ENCODE assay signal across 8 cellular contexts in genomic region chr2:218168635-218169462, GRCh38. TPM values are rescaled to one million over a fixed set of nuclear protein-coding genes. Genes with fewer than 3 reads are reported as not detected.
A peak's percentile ranks its signal among the peaks of the same experiment; 100 is the strongest.
DNase-seq lines count a peak whose midpoint lies in the region; ATAC-seq and TF ChIP-seq lines count a peak whose summit lies in the region.

No MANE protein-coding gene starts in this region.

- H3K4me3 ChIP-seq in OCI-LY7 (ENCODE audit: low read depth, low read length, poor library complexity, severe bottlenecking) (no peak overlapping the region), fibroblast of villous mesenchyme (ENCODE audit: low read depth, low read length) (no peak overlapping the region), psoas muscle (no peak overlapping the region)

- no peak overlapping the region for H3K4me2 ChIP-seq in OCI-LY7 (ENCODE audit: low read length)

- H3K27me3 ChIP-seq in psoas muscle (ENCODE audit: insufficient read depth in 3 of 3, low read length in 2 of 3): peaks cover 0 to 6% (median 2%) of the 10 kb centered on the region in 3 donors

- no peak overlapping the region for H2AFZ ChIP-seq in OCI-LY7 (ENCODE audit: low read length)

- H3K27ac ChIP-seq in OCI-LY7 (ENCODE audit: low read depth, low read length, poor library complexity, severe bottlenecking) (no peak overlapping the region), psoas muscle (no peak overlapping the region)

- peak; percentile 96 for TF ChIP-seq CTCF in OCI-LY7 (conservative IDR thresholded peaks at IDR 0.05; ENCODE audit: low read length)
- TF ChIP-seq CTCF in fibroblast of villous mesenchyme (IDR thresholded peaks at IDR 0.05; ENCODE audit: insufficient read depth, low read depth, low read length): peak; percentile 80
- TF ChIP-seq CTCF in psoas muscle (IDR thresholded peaks at IDR 0.05): peak; percentile 57

- POLR2A ChIA-PET in OCI-LY7 (lab: Charles Lee): no interaction called here

- no peaks in the 10 kb centered on the region for H3K36me3 ChIP-seq in OCI-LY7 (ENCODE audit: insufficient read depth, low read length)
- H3K36me3 ChIP-seq in psoas muscle (ENCODE audit: insufficient read depth in 1 of 2, low read depth in 1 of 2): no peaks in the 10 kb centered on the region

- ATAC-seq in psoas muscle: peak; percentile 51 to 82 (median 65)
- no peak for ATAC-seq in HG02852 (IDR thresholded peaks at IDR 0.05; ENCODE audit: unreplicated experiment)
- ATAC-seq in GM19324 (IDR thresholded peaks at IDR 0.05; ENCODE audit: low FRiP score, unreplicated experiment): no peak

- 40 to 43% (median 40%) methylated on average over 9 of the region's 9 CpGs for WGBS in psoas muscle, 3 donors

- intact Hi-C loops in OCI-LY7 (cut with micrococcal nuclease; ENCODE audit: unreplicated experiment): loop anchor here (2.0 to 5.0 kb wide), 2 partner anchors 88 to 103 kb away; partner anchors contain the start of genes AAMP and PNKD
- intact Hi-C loops in psoas muscle (cut with DNase I): no loop called here

- no TSS peak for BruUV-seq in OCI-LY7 (replicated peaks; lab: Mats Ljungman, UMichigan)

- H3K4me1 ChIP-seq in OCI-LY7 (ENCODE audit: insufficient read depth, low read length, poor library complexity, severe bottlenecking): no peaks in the 10 kb centered on the region
- no peaks in the 10 kb centered on the region for H3K4me1 ChIP-seq in psoas muscle

- no peaks in the 10 kb centered on the region for H3K79me2 ChIP-seq in OCI-LY7 (ENCODE audit: insufficient read depth, low read depth, low read length)

- H3K9me3 ChIP-seq in OCI-LY7 (ENCODE audit: low read length) (no peaks in the 10 kb centered on the region), psoas muscle (no peaks in the 10 kb centered on the region)

- peak; percentile 15 for DNase-seq in COR-L47 (lab: John Stamatoyannopoulos, UW)
- peak; percentile 21 for DNase-seq in H4 (ENCODE audit: low spot score)
- DNase-seq in OCI-LY7 (ENCODE audit: low spot score): peak; percentile 76
- peak; percentile 76 for DNase-seq in activated CD8-positive, alpha-beta memory T cell treated with anti-CD3 and anti-CD28 coated beads, Interleukin-2, amount 50 U/mL, for 4 hours
- DNase-seq in fibroblast of villous mesenchyme (ENCODE audit: low read depth): peak; percentile 52
- DNase-seq in psoas muscle: peak in 1 of 2 donors; percentile 22

- H4K20me1 ChIP-seq in OCI-LY7 (ENCODE audit: insufficient read depth, low read length): no peaks in the 10 kb centered on the region

- H3K9me2 ChIP-seq in OCI-LY7 (ENCODE audit: insufficient read depth, low read length): no peaks in the 10 kb centered on the region

- CTCF ChIA-PET in OCI-LY7 (lab: Charles Lee; ENCODE audit: unreplicated experiment): no interaction called here

RNA-seq across cellular contexts. Expression of gene CXCR1, which starts 2.1 kb away (rescaled TPM):
- total RNA-seq in H4 (2014; rRNA removed; shearing (Covaris generic)): not detected in 2 replicates
- not detected in 2 replicates for total RNA-seq in OCI-LY7 (2014; rRNA removed; shearing (Covaris generic))
- total RNA-seq in OCI-LY7 (2022) (not detected in 2 replicates), fibroblast of villous mesenchyme (not detected in 2 replicates), psoas muscle (under 1 TPM; 0.28 to 0.96 (median 0.74) TPM)
- polyA plus RNA-seq in psoas muscle: under 1 TPM in 1 of 3 donors, not detected in 2; 0.10 TPM

RNA-seq across cellular contexts. Expression of gene CXCR2, which starts 43.0 kb away (rescaled TPM):
- not detected in 2 replicates for total RNA-seq in H4 (2014; rRNA removed; shearing (Covaris generic))
- total RNA-seq in OCI-LY7 (2014; rRNA removed; shearing (Covaris generic)): not detected in 2 replicates
- total RNA-seq in OCI-LY7 (2022) (not detected in 2 replicates), fibroblast of villous mesenchyme (not detected in 2 replicates), psoas muscle (1 to 10 TPM in 2 of 4 donors, under 1 TPM in 2; 0.62 to 1.3 (median 0.98) TPM)
- under 1 TPM in 2 of 3 donors, not detected in 1; 0.03 to 0.09 TPM for polyA plus RNA-seq in psoas muscle

RNA-seq across cellular contexts. Expression of gene ARPC2, which starts 48.1 kb away (rescaled TPM):
- 264 and 290 TPM in 2 replicates for total RNA-seq in H4 (2014; rRNA removed; shearing (Covaris generic))
- total RNA-seq in OCI-LY7 (2014; rRNA removed; shearing (Covaris generic)): 257 and 264 TPM in 2 replicates
- 512 and 545 TPM in 2 replicates for total RNA-seq in OCI-LY7 (2022)
- total RNA-seq in fibroblast of villous mesenchyme: 482 and 483 TPM in 2 replicates
- 100 to 1,000 TPM; 150 to 218 (median 188) TPM for total RNA-seq in psoas muscle
- polyA plus RNA-seq in psoas muscle: 100 to 1,000 TPM; 170 to 274 (median 244) TPM

Comparison
In these comparisons a context has a peak if more than half of its experiments do, and no peak if none do; other contexts are left out.
1. ATAC-seq: peak in psoas muscle (4 of 4); none in HG02852 (single experiment) and GM19324 (single experiment).
2. Peak in every context shown above with its lines, with median percentiles within 50 percentile points of each other: CTCF ChIP-seq.